1 cellular context compared by ENCODE assay signal in genomic region chr20:32451340-32451681, GRCh38.
TF ChIP-seq lines count a peak whose summit lies in the region.

No MANE protein-coding gene starts in this region.

TF ChIP-seq in SK-N-SH, 30 proteins besides CTCF, POLR2A, EP300 and RAD21 (continued from another document):
- TF ChIP-seq, protein P1, sequence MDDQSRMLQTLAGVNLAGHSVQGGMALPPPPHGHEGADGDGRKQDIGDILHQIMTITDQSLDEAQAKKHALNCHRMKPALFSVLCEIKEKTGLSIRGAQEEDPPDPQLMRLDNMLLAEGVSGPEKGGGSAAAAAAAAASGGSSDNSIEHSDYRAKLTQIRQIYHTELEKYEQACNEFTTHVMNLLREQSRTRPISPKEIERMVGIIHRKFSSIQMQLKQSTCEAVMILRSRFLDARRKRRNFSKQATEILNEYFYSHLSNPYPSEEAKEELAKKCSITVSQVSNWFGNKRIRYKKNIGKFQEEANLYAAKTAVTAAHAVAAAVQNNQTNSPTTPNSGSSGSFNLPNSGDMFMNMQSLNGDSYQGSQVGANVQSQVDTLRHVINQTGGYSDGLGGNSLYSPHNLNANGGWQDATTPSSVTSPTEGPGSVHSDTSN (IDR thresholded peaks at IDR 0.05) = no peak
- no peak for TF ChIP-seq FOXM1 (IDR thresholded peaks at IDR 0.05; ENCODE audit: low read depth)
- TF ChIP-seq NRF1 (IDR thresholded peaks at IDR 0.05; ENCODE audit: low read depth, low read length) = no peak
- no peak for TF ChIP-seq MXI1 (IDR thresholded peaks at IDR 0.05; ENCODE audit: low read depth, low read length)
- TF ChIP-seq, protein P2, sequence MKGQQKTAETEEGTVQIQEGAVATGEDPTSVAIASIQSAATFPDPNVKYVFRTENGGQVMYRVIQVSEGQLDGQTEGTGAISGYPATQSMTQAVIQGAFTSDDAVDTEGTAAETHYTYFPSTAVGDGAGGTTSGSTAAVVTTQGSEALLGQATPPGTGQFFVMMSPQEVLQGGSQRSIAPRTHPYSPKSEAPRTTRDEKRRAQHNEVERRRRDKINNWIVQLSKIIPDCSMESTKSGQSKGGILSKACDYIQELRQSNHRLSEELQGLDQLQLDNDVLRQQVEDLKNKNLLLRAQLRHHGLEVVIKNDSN (IDR thresholded peaks at IDR 0.05; ENCODE audit: borderline replicate concordance, low read depth) = no peak
- no peak for TF ChIP-seq REST (IDR thresholded peaks at IDR 0.05; ENCODE audit: low read depth, low read length)
- TF ChIP-seq GATA2 (CRISPR knock-in tag; IDR thresholded peaks at IDR 0.05) = no peak
- TF ChIP-seq JUND (IDR thresholded peaks at IDR 0.05) = no peak
- TF ChIP-seq TEAD4 (IDR thresholded peaks at IDR 0.05; ENCODE audit: borderline replicate concordance, insufficient read depth) = no peak
- no peak for TF ChIP-seq FOXJ3 (CRISPR knock-in tag; IDR thresholded peaks at IDR 0.05)
- TF ChIP-seq CHD2 (IDR thresholded peaks at IDR 0.05; ENCODE audit: low read length, partially characterized antibody) = no peak
- TF ChIP-seq POLR2AphosphoS5 (IDR thresholded peaks at IDR 0.05; ENCODE audit: low read depth, low read length) = no peak
- TF ChIP-seq, protein P3, sequence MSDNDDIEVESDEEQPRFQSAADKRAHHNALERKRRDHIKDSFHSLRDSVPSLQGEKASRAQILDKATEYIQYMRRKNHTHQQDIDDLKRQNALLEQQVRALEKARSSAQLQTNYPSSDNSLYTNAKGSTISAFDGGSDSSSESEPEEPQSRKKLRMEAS (IDR thresholded peaks at IDR 0.05; ENCODE audit: low read depth) = no peak
